Comparison of ENCODE assay signal across 1 cellular context in the genomic region with DNA sequence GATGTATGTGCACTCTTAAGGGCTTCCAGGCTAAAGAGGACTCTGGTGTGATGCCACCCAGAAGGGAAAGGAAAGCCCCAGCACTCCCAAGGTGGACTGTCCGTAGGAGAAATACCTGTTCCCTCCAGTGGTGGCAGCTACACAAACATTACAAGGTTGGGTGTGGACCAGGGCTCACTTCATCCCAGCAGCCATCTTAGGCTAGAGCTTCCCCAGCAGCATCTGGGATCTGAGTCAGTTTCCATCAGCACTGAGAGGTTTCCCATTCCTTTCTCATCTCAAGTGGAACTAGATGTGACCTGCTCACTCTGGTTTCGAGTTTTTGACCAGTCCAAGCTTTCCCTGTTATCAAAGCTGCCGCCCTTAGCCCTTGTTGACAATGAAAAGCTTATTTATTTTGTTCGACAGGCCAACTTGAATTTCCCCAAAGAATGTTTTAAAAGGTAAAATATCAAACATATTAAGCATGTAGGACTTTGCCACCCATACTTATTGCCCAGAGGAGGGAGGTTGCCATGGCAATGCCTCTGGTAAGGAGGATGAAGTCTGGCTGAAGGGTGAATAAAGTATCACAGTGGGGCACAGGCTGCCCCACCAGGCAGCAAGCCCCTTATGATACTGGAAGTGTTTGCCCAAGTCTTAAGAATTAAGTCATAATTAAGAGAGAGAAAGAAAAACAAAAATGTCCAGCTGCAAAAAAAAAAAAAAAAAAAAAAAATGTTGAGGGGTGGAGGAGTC.
TF ChIP-seq lines count a peak whose summit lies in the region.

No MANE protein-coding gene starts in this region.

TF ChIP-seq in HepG2, 621 proteins besides CTCF, POLR2A, EP300 and RAD21:
- no peak for TF ChIP-seq MAFK (conservative IDR thresholded peaks at IDR 0.05 in 1 of 2, IDR thresholded peaks at IDR 0.05 in 1 of 2; ENCODE audit: low read length in 2 of 2)
- no peak for TF ChIP-seq RBFOX2 (IDR thresholded peaks at IDR 0.05; ENCODE audit: low read depth, low read length)
- TF ChIP-seq, protein P1, sequence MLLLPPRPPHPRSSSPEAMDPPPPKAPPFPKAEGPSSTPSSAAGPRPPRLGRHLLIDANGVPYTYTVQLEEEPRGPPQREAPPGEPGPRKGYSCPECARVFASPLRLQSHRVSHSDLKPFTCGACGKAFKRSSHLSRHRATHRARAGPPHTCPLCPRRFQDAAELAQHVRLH (CRISPR knock-in tag; IDR thresholded peaks at IDR 0.05; ENCODE audit: borderline replicate concordance, low read depth) = no peak
